ENCODE assay signal across 1 cellular context in genomic region chr17:623121-623520, GRCh38.
TF ChIP-seq lines count a peak whose summit lies in the region.

No MANE protein-coding gene starts in this region.

TF ChIP-seq in A549, 52 proteins besides CTCF, POLR2A, EP300 and RAD21 (continued from another document):
- TF ChIP-seq HMGXB4 (CRISPR knock-in tag; IDR thresholded peaks at IDR 0.05; ENCODE audit: borderline replicate concordance) (no peak), MAZ (IDR thresholded peaks at IDR 0.05; ENCODE audit: borderline replicate concordance, low read depth, low read length) (no peak), KDM5A (IDR thresholded peaks at IDR 0.05) (no peak), RFX5 (IDR thresholded peaks at IDR 0.05) (no peak), MAFK (IDR thresholded peaks at IDR 0.05; ENCODE audit: partially characterized antibody) (peak; percentile 87), REST (IDR thresholded peaks at IDR 0.05) (no peak)
